Comparison of ENCODE assay signal across 26 cellular contexts in the genomic region with DNA sequence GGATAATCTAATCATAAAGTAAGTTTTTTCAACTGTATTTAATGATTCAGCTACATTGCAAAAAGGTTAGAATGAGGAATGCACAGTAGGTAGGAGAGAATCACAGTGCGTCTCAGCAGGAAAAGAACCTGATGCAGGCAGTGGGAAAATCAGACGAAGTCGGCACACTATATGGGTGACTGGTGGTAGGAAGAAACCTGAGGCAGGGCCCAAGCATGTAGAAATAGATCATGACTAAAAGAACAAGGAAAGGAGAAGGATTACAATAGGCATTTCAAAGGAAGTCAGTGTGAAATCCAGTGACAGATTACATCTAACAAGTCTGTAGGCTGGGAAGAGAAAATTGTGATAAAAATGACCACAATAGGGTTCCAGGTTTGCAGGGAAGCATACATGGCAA.
"Had no signal": no experiment of that assay in that cellular context is flagged by ENCODE, and none has a peak within 500 bp of the region (broad histone marks: within the 10 kb centered on the region; RNA-seq: fewer than 3 reads in every experiment).

No MANE protein-coding gene starts in this region.

- H3K9me3 ChIP-seq: left ventricle myocardium inferior, mucosa of descending colon, ovary, stomach, testis, thyroid gland, transverse colon, upper lobe of left lung, vagina had no signal

- H3K36me3 ChIP-seq: ovary had no signal

- H3K27ac ChIP-seq: hepatocyte, left ventricle myocardium inferior, ovary, skin epidermis, stomach, testis, thyroid gland, transverse colon, upper lobe of left lung, vagina had no signal

- H3K4me1 Mint-ChIP-seq: nephron; stimulated activated naive B cell treated with anti-CD40 and anti-IgM and Interleukin-4, amounts not matched to agents 10 μg/mL and 1 μg/mL and 100 μg/mL, for 72 hours had no signal

- H3K4me1 ChIP-seq: testis, thyroid gland, transverse colon, upper lobe of left lung, vagina had no signal

- H3K9me3 Mint-ChIP-seq: naive thymus-derived CD4-positive, alpha-beta T cell; nephron; stimulated activated naive B cell treated with anti-CD40 and anti-IgM and Interleukin-4, amounts not matched to agents 10 μg/mL and 1 μg/mL and 100 μg/mL, for 72 hours had no signal

- H3K27me3 Mint-ChIP-seq: naive thymus-derived CD4-positive, alpha-beta T cell; progenitor cell of endocrine pancreas; stimulated activated naive B cell treated with anti-CD40 and anti-IgM and Interleukin-4, amounts not matched to agents 10 μg/mL and 1 μg/mL and 100 μg/mL, for 72 hours had no signal

- H3K27ac Mint-ChIP-seq: nephron; progenitor cell of endocrine pancreas; stimulated activated naive B cell treated with anti-CD40 and anti-IgM and Interleukin-4, amounts not matched to agents 10 μg/mL and 1 μg/mL and 100 μg/mL, for 72 hours had no signal

- DNase-seq: islet precursor cell; left ventricle myocardium inferior; midbrain; mucosa of descending colon; naive thymus-derived CD4-positive, alpha-beta T cell; ovary; retina; right cardiac atrium; stimulated activated CD4-positive, alpha-beta T cell treated with anti-CD3 and anti-CD28 coated beads, Interleukin-12 subunit alpha, Interleukin-12 subunit beta, amount 100 ng/mL, for 4 hours; stimulated activated CD4-positive, alpha-beta T cell treated with anti-CD3 and anti-CD28 coated beads, Interleukin-15, amount 100 ng/mL, for 24 hours; stimulated activated CD4-positive, alpha-beta T cell treated with anti-CD3 and anti-CD28 coated beads, Interleukin-2, amount 100 ng/mL, for 24 hours; stimulated activated CD4-positive, alpha-beta T cell treated with anti-CD3 and anti-CD28 coated beads, Interleukin-4, amount 100 ng/mL, for 1 hour; stimulated activated naive B cell treated with anti-CD40 and anti-IgM and Interleukin-4, amounts not matched to agents 10 μg/mL and 1 μg/mL and 100 μg/mL, for 72 hours; stimulated activated naive CD8-positive, alpha-beta T cell treated with anti-CD3 and anti-CD28 coated beads, Interleukin-15, Interleukin-2, amounts not matched to agents 100 U/mL and 50 U/mL, for 24 hours; stomach; testis; thyroid gland; transverse colon; upper lobe of left lung had no signal

- H3K27me3 ChIP-seq: hepatocyte, ovary, stomach, testis, thyroid gland, transverse colon, upper lobe of left lung, vagina had no signal

- ATAC-seq: mucosa of descending colon; naive thymus-derived CD4-positive, alpha-beta T cell; right cardiac atrium; sciatic nerve; stimulated activated naive B cell treated with anti-CD40 and anti-IgM and Interleukin-4, amounts not matched to agents 10 μg/mL and 1 μg/mL and 100 μg/mL, for 72 hours; stimulated activated naive CD8-positive, alpha-beta T cell treated with anti-CD3 and anti-CD28 coated beads, Interleukin-15, Interleukin-2, amounts not matched to agents 100 U/mL and 50 U/mL, for 24 hours had no signal

- H2AFZ ChIP-seq: hepatocyte had no signal

- H3K4me3 Mint-ChIP-seq: naive thymus-derived CD4-positive, alpha-beta T cell; nephron; stimulated activated naive B cell treated with anti-CD40 and anti-IgM and Interleukin-4, amounts not matched to agents 10 μg/mL and 1 μg/mL and 100 μg/mL, for 72 hours had no signal

- H3K4me2 ChIP-seq: hepatocyte had no signal

- H3K4me3 ChIP-seq: hepatocyte, left ventricle myocardium inferior, lung, mucosa of descending colon, ovary, skin epidermis, stomach, testis, thyroid gland, transverse colon, upper lobe of left lung, vagina had no signal
